ENCODE assay signal across 17 cellular contexts in the genomic region with DNA sequence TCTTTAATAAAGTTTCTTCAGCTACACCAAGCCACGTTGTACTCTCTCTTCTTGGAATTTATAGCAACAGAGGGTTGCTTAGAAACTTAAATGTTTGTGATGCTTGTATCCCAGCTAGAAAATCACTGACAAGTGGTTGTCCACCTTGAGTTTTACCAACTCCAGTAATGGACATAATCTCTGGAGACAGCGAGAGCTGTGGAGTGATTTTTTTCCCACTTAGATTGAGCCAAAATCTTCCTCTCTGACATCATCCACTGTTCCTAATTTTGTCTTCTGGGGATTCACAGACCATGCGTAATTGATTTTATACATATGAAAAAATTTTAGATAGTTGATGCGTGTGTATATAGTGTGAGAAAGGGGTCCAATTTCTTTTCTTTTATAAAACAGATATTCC. TPM values are rescaled to one million over a fixed set of nuclear protein-coding genes. Genes with fewer than 3 reads are reported as not detected.
"Had no signal": no experiment of that assay in that cellular context is flagged by ENCODE, and none has a peak within 500 bp of the region (broad histone marks: within the 10 kb centered on the region; RNA-seq: fewer than 3 reads in every experiment).

No MANE protein-coding gene starts in this region.

- H3K4me1 Mint-ChIP-seq: activated naive CD4-positive, alpha-beta T cell treated with anti-CD3 and anti-CD28 coated beads, Interleukin-2, amount 50 U/mL, for 24 hours; naive thymus-derived CD4-positive, alpha-beta T cell had no signal

- H3K9me3 ChIP-seq: body of pancreas, left lung, neutrophil had no signal

- ATAC-seq: body of pancreas; effector memory CD8-positive, alpha-beta T cell; left lung; naive thymus-derived CD4-positive, alpha-beta T cell had no signal

- H3K27me3 Mint-ChIP-seq: dendritic cell treated with granulocyte-macrophage colony-stimulating factor and Interleukin-4, amounts not matched to agents 40 ng/mL and 50 ng/mL, for 4 days had no signal

- H3K27me3 ChIP-seq: body of pancreas, left lung had no signal

- H3K4me1 ChIP-seq: body of pancreas, left lung had no signal

- H3K4me3 Mint-ChIP-seq: activated naive CD4-positive, alpha-beta T cell treated with anti-CD3 and anti-CD28 coated beads, Interleukin-2, amount 50 U/mL, for 24 hours; dendritic cell treated with granulocyte-macrophage colony-stimulating factor and Interleukin-4, amounts not matched to agents 40 ng/mL and 50 ng/mL, for 4 days; effector memory CD8-positive, alpha-beta T cell; naive thymus-derived CD4-positive, alpha-beta T cell had no signal

- DNase-seq: activated T-cell treated with anti-CD3 and anti-CD28 coated beads, Interleukin-2, amount 50 U/mL, for 1 hour; amniotic stem cell; body of pancreas; cerebellar nuclear complex; effector memory CD8-positive, alpha-beta T cell; head of caudate nucleus; left lung; naive thymus-derived CD4-positive, alpha-beta T cell; stimulated activated CD4-positive, alpha-beta T cell treated with anti-CD3 and anti-CD28 coated beads, Interleukin-2, amount 100 ng/mL, for 48 hours; stimulated activated naive CD4-positive, alpha-beta T cell treated with Interleukin-2 at 50 U/mL for 16 hours; trophoblast cell had no signal

- H3K36me3 Mint-ChIP-seq: activated naive CD4-positive, alpha-beta T cell treated with anti-CD3 and anti-CD28 coated beads, Interleukin-2, amount 50 U/mL, for 24 hours had no signal

- H3K4me3 ChIP-seq: body of pancreas, left lung had no signal

- H3K9me3 Mint-ChIP-seq: activated naive CD4-positive, alpha-beta T cell treated with anti-CD3 and anti-CD28 coated beads, Interleukin-2, amount 50 U/mL, for 24 hours; dendritic cell treated with granulocyte-macrophage colony-stimulating factor and Interleukin-4, amounts not matched to agents 40 ng/mL and 50 ng/mL, for 4 days; effector memory CD8-positive, alpha-beta T cell had no signal

- H3K27ac ChIP-seq: body of pancreas, epithelial cell of prostate, left lung, neutrophil had no signal

- H3K27ac Mint-ChIP-seq: activated naive CD4-positive, alpha-beta T cell treated with anti-CD3 and anti-CD28 coated beads, Interleukin-2, amount 50 U/mL, for 24 hours; dendritic cell treated with granulocyte-macrophage colony-stimulating factor and Interleukin-4, amounts not matched to agents 40 ng/mL and 50 ng/mL, for 4 days; effector memory CD8-positive, alpha-beta T cell; naive thymus-derived CD4-positive, alpha-beta T cell had no signal

- H3K36me3 ChIP-seq: left lung, neutrophil had no signal

RNA-seq across cellular contexts. Expression of a gene that starts 8.0 kb away (rescaled TPM):
- total RNA-seq: body of pancreas; mesenteric fat pad; T-helper 2 cell treated with Interferon-gamma antibody and Interleukin-4, amounts not matched to agents 100 ng/mL and 5 ng/mL, for 36 hours had no signal
